ENCODE assay signal across 20 cellular contexts in genomic region chr22:33056108-33056507, GRCh38. TPM values are rescaled to one million over a fixed set of nuclear protein-coding genes. Genes with fewer than 3 reads are reported as not detected.
DNase-seq lines count a peak whose midpoint lies in the region; ATAC-seq and TF ChIP-seq lines count a peak whose summit lies in the region.
"Had no signal": no experiment of that assay in that cellular context is flagged by ENCODE, and none has a peak within 500 bp of the region (broad histone marks: within the 10 kb centered on the region; RNA-seq: fewer than 3 reads in every experiment).

No MANE protein-coding gene starts in this region.

- H2AK5ac ChIP-seq in neuronal stem cell (ENCODE audit: low read depth, low read length), result peak overlapping the region; percentile 15

- ATAC-seq in GM23338, result no peak
- ATAC-seq: A549, HCT116 had no signal

- H3K79me2 ChIP-seq in GM23338 (replicated peaks; ENCODE audit: insufficient read depth) (peaks cover 54% of the 10 kb centered on the region), OCI-LY3 (ENCODE audit: low read length) (no peaks in the 10 kb centered on the region)

- TF ChIP-seq CTCF in GM23338 (conservative IDR thresholded peaks at IDR 0.05; ENCODE audit: low read depth in 2 of 2) (no peak), OCI-LY3 (IDR thresholded peaks at IDR 0.05; ENCODE audit: low read depth, low read length) (no peak)

- peak overlapping the region; percentile 94 for H3K4me2 ChIP-seq in GM23338
- H3K4me2 ChIP-seq in OCI-LY3 (ENCODE audit: low read length), result peak overlapping the region; percentile 50
- H3K4me2 ChIP-seq in neuronal stem cell (ENCODE audit: insufficient read depth, low read length, poor library complexity, severe bottlenecking), result no peak overlapping the region
- H3K4me2 ChIP-seq: A549 had no signal

- H3K27me3 ChIP-seq in GM23338 (ENCODE audit: insufficient read depth) (peaks cover 40% of the 10 kb centered on the region), OCI-LY3 (ENCODE audit: low read depth, low read length) (peaks cover 20% of the 10 kb centered on the region), neuronal stem cell (ENCODE audit: control insufficient read depth in 3 of 3, insufficient read depth in 3 of 3, low read depth in 1 of 3, low read length in 3 of 3) (peaks cover 0 to 63% (median 14%) of the 10 kb centered on the region in 3 experiments)

- DNase-seq in GM23338 (ENCODE audit: low spot score), result no peak
- DNase-seq in neuronal stem cell (ENCODE audit: low spot score), result no peak
- no peak for DNase-seq in NCI-H2171 treated with DMSO at 0.1 percent for 48 hours (lab: John Stamatoyannopoulos, UW)
- no peak for DNase-seq in KG1 (lab: John Stamatoyannopoulos, UW)
- no peak for DNase-seq in GM19240 (ENCODE audit: insufficient read length, low spot score)
- DNase-seq in COLO668 (lab: John Stamatoyannopoulos, UW; ENCODE audit: unreplicated experiment), result no peak
- DNase-seq: COR-L47, EL, Karpas-422, MM.1S, NCI-H1105 treated with DMSO at 0.1 percent for 48 hours, NCI-H187 treated with DMSO at 0.1 percent for 48 hours, NCI-H446, NCI-H69 had no signal

- H2BK5ac ChIP-seq in neuronal stem cell (ENCODE audit: low read length), result no peak overlapping the region

- H3K14ac ChIP-seq in neuronal stem cell (ENCODE audit: low read length), result no peak overlapping the region

- no peak overlapping the region for H2BK15ac ChIP-seq in neuronal stem cell (ENCODE audit: low read length)

- no peak overlapping the region for H3K27ac Mint-ChIP-seq in GM23338

- H3K9ac ChIP-seq in OCI-LY3 (ENCODE audit: low read length) (no peak overlapping the region), neuronal stem cell (ENCODE audit: low read depth, low read length, poor library complexity) (no peak overlapping the region)

- H3K4me1 ChIP-seq in GM23338 (ENCODE audit: insufficient read depth), result peaks cover 52% of the 10 kb centered on the region
- H3K4me1 ChIP-seq in OCI-LY3 (ENCODE audit: low read length), result peaks cover 33% of the 10 kb centered on the region
- peaks cover 0 to 6% of the 10 kb centered on the region in 2 donors for H3K4me1 ChIP-seq in neuronal stem cell (ENCODE audit: control insufficient read depth in 2 of 2, insufficient read depth in 1 of 2, low read depth in 1 of 2, low read length in 2 of 2)

- H4K91ac ChIP-seq in neuronal stem cell (ENCODE audit: low read depth, low read length, poor library complexity), result no peak overlapping the region

- H3K36me3 ChIP-seq in GM23338 (ENCODE audit: insufficient read depth), result no peaks in the 10 kb centered on the region
- H3K36me3 ChIP-seq in OCI-LY3 (replicated peaks; ENCODE audit: low read depth, low read length), result no peaks in the 10 kb centered on the region
- no peaks in the 10 kb centered on the region for H3K36me3 ChIP-seq in neuronal stem cell (replicated peaks in 1 of 2; ENCODE audit: control insufficient read depth in 2 of 2, insufficient read depth in 2 of 2, low read length in 2 of 2)

- no peak overlapping the region for H3K23ac ChIP-seq in neuronal stem cell (ENCODE audit: low read depth, low read length, poor library complexity)

- H3K27ac ChIP-seq in GM23338 (ENCODE audit: low read depth), result no peak overlapping the region
- H3K27ac ChIP-seq in OCI-LY3 (ENCODE audit: low read length), result peak overlapping the region; percentile 14; the same call in 1 of the 2 replicates
- no peak overlapping the region for H3K27ac ChIP-seq in neuronal stem cell (replicated peaks; ENCODE audit: low read length)
- H3K27ac ChIP-seq: A549, RWPE1 had no signal

- no peak overlapping the region for H3K18ac ChIP-seq in neuronal stem cell (ENCODE audit: low read length)

- peaks cover 13% of the 10 kb centered on the region for H3K9me3 Mint-ChIP-seq in GM23338

- 0 out of 2 replicates have a peak, but pooled peaks cover 2% of the 10 kb centered on the region for H3K9me2 ChIP-seq in GM23338 (ENCODE audit: insufficient read depth)

- H4K20me1 ChIP-seq in GM23338 (replicated peaks; ENCODE audit: insufficient read depth) (peaks cover 6% of the 10 kb centered on the region; the same call in 1 of the 2 replicates), OCI-LY3 (ENCODE audit: insufficient read depth, low read length) (no peaks in the 10 kb centered on the region)

- H3F3A ChIP-seq in GM23338 (replicated peaks; ENCODE audit: low read depth), result 0 out of 2 replicates have a peak, but pooled peaks cover 3% of the 10 kb centered on the region

- H4K8ac ChIP-seq in neuronal stem cell (ENCODE audit: low read depth, low read length), result no peak overlapping the region

- no peak overlapping the region for H3K4ac ChIP-seq in neuronal stem cell (ENCODE audit: low read length)

- H3K4me3 ChIP-seq in GM23338 (peak overlapping the region; percentile 82), OCI-LY3 (ENCODE audit: low read length) (no peak overlapping the region), iPS-11a (ENCODE audit: low read depth, low read length) (peak overlapping the region; percentile 89), neuronal stem cell (ENCODE audit: low read length in 2 of 2) (peak overlapping the region in 1 of 2 donors; percentile 15)
- H3K4me3 ChIP-seq: A549 had no signal

- no peak overlapping the region for H2BK12ac ChIP-seq in neuronal stem cell (ENCODE audit: low read length)

- peak overlapping the region; percentile 79 for H3K4me3 Mint-ChIP-seq in GM23338

- no peaks in the 10 kb centered on the region for H3K79me1 ChIP-seq in neuronal stem cell (ENCODE audit: low read depth, low read length)

- H3K36me3 Mint-ChIP-seq in GM23338 (ENCODE audit: low read depth), result peaks cover 13% of the 10 kb centered on the region; the same call in 2 of the 3 replicates

- H3K9me3 ChIP-seq in OCI-LY3 (ENCODE audit: insufficient read depth, low read length), result no peaks in the 10 kb centered on the region
- H3K9me3 ChIP-seq in neuronal stem cell (replicated peaks in 1 of 2; ENCODE audit: control insufficient read depth in 2 of 2, insufficient read depth in 1 of 2, low read depth in 1 of 2, low read length in 2 of 2), result peaks cover 0 to 2% of the 10 kb centered on the region in 2 donors
- H3K9me3 ChIP-seq: A549 had no signal

- peaks cover 59% of the 10 kb centered on the region for H3K4me1 Mint-ChIP-seq in GM23338

- WGBS in neuronal stem cell (ENCODE audit: extremely low coverage in 2 of 2, insufficient read length in 2 of 2, insufficient replicate concordance in 1 of 2), 2 donors, result no CpG with 5 or more reads among the region's 3 CpGs

- H2BK120ac ChIP-seq in neuronal stem cell (ENCODE audit: low read depth, low read length), result no peak overlapping the region

- H3K27me3 Mint-ChIP-seq in GM23338 (ENCODE audit: insufficient read depth, low read depth, poor library complexity), result peaks cover 23% of the 10 kb centered on the region

- H2AFZ ChIP-seq in GM23338, result no peak overlapping the region
- H2AFZ ChIP-seq in OCI-LY3 (ENCODE audit: low read depth, low read length), result no peak overlapping the region
- H2AFZ ChIP-seq in neuronal stem cell (ENCODE audit: low read length), result no peak overlapping the region

TF ChIP-seq in GM23338, 12 proteins besides CTCF, POLR2A, EP300 and RAD21 (continues in another document):
- no peak for TF ChIP-seq EZH2phosphoT487 (IDR thresholded peaks at IDR 0.05; ENCODE audit: unreplicated experiment)

RNA-seq across cellular contexts. Expression of gene SYN3, which starts 2.1 kb away (rescaled TPM):
- 13.8 and 32.5 TPM in 2 replicates for total RNA-seq in GM23338 (2014; rRNA removed; shearing (Covaris generic))
- polyA plus RNA-seq in GM23338 (2016; fragmentation: Nextera tagmentation; extraction: Ambion mirVana), result 13.8 and 19.2 TPM in 2 replicates
- polyA plus RNA-seq in neuronal stem cell (2013, experiment 1 of 2), result 2.1 TPM
- 2.2 TPM for polyA plus RNA-seq in neuronal stem cell (2013, experiment 2 of 2)
- polyA plus RNA-seq: CD14-positive monocyte had no signal
